1 cellular context compared by ENCODE assay signal in the genomic region with DNA sequence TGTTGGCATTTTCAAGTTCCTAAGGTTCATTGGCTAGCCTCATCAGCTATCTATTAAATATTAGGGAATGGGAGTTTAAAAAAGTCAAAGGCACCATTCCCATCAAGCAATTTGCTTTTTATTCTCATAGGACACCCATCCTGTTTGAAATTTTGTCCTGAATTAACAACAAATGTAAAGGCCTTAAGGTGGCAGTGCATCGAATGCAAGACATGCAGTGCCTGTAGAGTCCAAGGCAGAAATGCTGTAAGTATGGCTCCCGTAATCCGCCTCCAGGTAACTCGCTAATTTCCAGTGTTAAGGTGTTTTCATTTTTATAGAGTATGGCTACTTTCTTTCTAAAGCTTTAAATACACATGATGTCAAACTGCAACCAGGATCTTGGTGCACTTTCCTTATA.
TF ChIP-seq lines count a peak whose summit lies in the region.

No MANE protein-coding gene starts in this region.

TF ChIP-seq in HEK293, 187 proteins besides CTCF, POLR2A, EP300 and RAD21 (continued from another document):
- TF ChIP-seq, protein P1, sequence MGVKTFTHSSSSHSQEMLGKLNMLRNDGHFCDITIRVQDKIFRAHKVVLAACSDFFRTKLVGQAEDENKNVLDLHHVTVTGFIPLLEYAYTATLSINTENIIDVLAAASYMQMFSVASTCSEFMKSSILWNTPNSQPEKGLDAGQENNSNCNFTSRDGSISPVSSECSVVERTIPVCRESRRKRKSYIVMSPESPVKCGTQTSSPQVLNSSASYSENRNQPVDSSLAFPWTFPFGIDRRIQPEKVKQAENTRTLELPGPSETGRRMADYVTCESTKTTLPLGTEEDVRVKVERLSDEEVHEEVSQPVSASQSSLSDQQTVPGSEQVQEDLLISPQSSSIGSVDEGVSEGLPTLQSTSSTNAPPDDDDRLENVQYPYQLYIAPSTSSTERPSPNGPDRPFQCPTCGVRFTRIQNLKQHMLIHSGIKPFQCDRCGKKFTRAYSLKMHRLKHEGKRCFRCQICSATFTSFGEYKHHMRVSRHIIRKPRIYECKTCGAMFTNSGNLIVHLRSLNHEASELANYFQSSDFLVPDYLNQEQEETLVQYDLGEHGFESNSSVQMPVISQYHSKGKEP (tag by site-specific recombination; IDR thresholded peaks at IDR 0.05) = peak; percentile 85; the same call in 1 of the 2 replicates
- TF ChIP-seq, protein P2, sequence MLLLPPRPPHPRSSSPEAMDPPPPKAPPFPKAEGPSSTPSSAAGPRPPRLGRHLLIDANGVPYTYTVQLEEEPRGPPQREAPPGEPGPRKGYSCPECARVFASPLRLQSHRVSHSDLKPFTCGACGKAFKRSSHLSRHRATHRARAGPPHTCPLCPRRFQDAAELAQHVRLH (tag by site-specific recombination; IDR thresholded peaks at IDR 0.05) = no peak
